1 cellular context compared by ENCODE assay signal in the genomic region with DNA sequence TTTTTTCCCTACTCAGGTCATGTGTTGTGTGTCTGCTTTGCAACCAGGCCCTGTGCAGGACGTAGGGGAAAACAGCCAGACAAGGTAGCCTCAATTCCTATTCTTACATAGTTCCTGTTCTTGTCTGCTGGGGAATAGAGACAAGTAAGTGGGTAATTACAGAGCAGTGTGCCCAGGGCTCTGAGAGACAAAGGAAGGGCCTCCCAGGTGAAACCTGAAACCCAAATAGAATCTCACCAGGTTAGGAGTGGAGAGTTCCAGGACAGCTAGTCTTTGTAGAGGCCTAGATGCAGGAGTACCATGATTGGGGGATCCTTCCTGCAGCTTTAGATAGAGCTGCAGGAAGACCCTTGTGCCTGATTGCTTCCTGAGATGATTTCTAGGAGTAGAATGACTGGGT.
TF ChIP-seq lines count a peak whose summit lies in the region.

No MANE protein-coding gene starts in this region.

TF ChIP-seq in WTC11, 78 proteins besides CTCF, POLR2A, EP300 and RAD21:
- TF ChIP-seq, protein P1, sequence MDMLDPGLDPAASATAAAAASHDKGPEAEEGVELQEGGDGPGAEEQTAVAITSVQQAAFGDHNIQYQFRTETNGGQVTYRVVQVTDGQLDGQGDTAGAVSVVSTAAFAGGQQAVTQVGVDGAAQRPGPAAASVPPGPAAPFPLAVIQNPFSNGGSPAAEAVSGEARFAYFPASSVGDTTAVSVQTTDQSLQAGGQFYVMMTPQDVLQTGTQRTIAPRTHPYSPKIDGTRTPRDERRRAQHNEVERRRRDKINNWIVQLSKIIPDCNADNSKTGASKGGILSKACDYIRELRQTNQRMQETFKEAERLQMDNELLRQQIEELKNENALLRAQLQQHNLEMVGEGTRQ (CRISPR knock-in tag; IDR thresholded peaks at IDR 0.05): no peak
